20 cellular contexts compared by ENCODE assay signal in the genomic region with DNA sequence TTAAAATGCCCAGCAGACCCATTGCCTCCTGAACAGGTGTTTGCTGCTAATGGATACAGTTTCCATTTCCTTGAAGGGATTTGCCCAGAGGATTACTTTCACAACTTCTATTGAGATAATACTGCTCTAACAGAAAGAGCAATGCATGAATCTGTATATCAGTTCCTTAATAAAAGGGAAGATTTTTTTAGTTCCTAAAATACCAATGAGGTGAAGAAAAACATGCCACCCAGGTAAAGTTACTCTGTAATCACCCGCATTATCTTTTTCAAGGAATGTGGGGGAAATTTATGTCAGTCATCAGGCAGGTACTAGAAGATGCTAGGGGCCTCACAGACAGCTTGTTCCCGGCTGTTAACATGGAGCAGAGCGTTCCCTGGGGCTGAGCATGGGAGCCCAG. TPM values are rescaled to one million over a fixed set of nuclear protein-coding genes. Genes with fewer than 3 reads are reported as not detected.
A peak's percentile ranks its signal among the peaks of the same experiment; 100 is the strongest.
DNase-seq lines count a peak whose midpoint lies in the region; ATAC-seq, FAIRE-seq and TF ChIP-seq lines count a peak whose summit lies in the region.
"Had no signal": no experiment of that assay in that cellular context is flagged by ENCODE, and none has a peak within 500 bp of the region (broad histone marks: within the 10 kb centered on the region; RNA-seq: fewer than 3 reads in every experiment).

No MANE protein-coding gene starts in this region.

- no peak overlapping the region for H3K9ac ChIP-seq in HepG2 (ENCODE audit: insufficient read depth, low read depth, low read length)

- H3K27ac Mint-ChIP-seq in chondrocyte (ENCODE audit: unreplicated experiment) (peak overlapping the region; percentile 71), nephron (peak overlapping the region; percentile 56 to 88 (median 74)), T-cell (peak overlapping the region in 1 of 2 donors; percentile 84)
- H3K27ac Mint-ChIP-seq: H9, IgD-negative memory B cell had no signal

- no peaks in the 10 kb centered on the region for H3K79me2 ChIP-seq in HepG2 (ENCODE audit: insufficient read depth, low read length)

- H3K4me1 ChIP-seq in thyroid gland (peaks cover 63 to 92% of the 10 kb centered on the region in 2 donors), HepG2 (ENCODE audit: insufficient read depth, low read length) (peaks cover 19% of the 10 kb centered on the region)

- H3K27me3 ChIP-seq in thyroid gland (no peaks in the 10 kb centered on the region), HepG2 (ENCODE audit: control insufficient read depth in 1 of 2, insufficient read depth in 2 of 2, low read length in 2 of 2) (no peaks in the 10 kb centered on the region)

- no peak for TF ChIP-seq RAD21 in HepG2 (CRISPR knock-in tag; IDR thresholded peaks at IDR 0.05)

- DNase-seq in NCI-H2171 treated with DMSO at 0.1 percent for 48 hours (lab: John Stamatoyannopoulos, UW) (peak; percentile 32), NCI-H2171 (lab: John Stamatoyannopoulos, UW) (no peak), chondrocyte (ENCODE audit: low spot score) (no peak), thyroid gland (no peak), HepG2 (ENCODE audit: low spot score) (no peak), NCI-H446 (lab: John Stamatoyannopoulos, UW) (no peak), T-cell (no peak)
- DNase-seq: 8988T, DMS79, H9, NCI-H2029, NCI-H774, Right ventricle myocardium superior had no signal

- H3K36me3 Mint-ChIP-seq in chondrocyte (ENCODE audit: low read depth) (no peaks in the 10 kb centered on the region), nephron (ENCODE audit: low read depth) (peaks cover 28% of the 10 kb centered on the region), T-cell (no peaks in the 10 kb centered on the region)
- H3K36me3 Mint-ChIP-seq: IgD-negative memory B cell had no signal

- WGBS in thyroid gland, 2 donors: 82 to 89% methylated on average over 3 of the region's 3 CpGs
- 25% methylated on average over 3 of the region's 3 CpGs for WGBS in HepG2 (ENCODE audit: low lambda C conversion rate)

- H3K9me3 ChIP-seq in thyroid gland (no peaks in the 10 kb centered on the region), HepG2 (ENCODE audit: low read length) (no peaks in the 10 kb centered on the region)

- TF ChIP-seq EP300 in HepG2 (IDR thresholded peaks at IDR 0.05; ENCODE audit: low read depth in 2 of 2, low read length in 2 of 2): no peak
- TF ChIP-seq EP300 in HepG2 (CRISPR knock-in tag; IDR thresholded peaks at IDR 0.05; ENCODE audit: borderline replicate concordance): no peak

- no peaks in the 10 kb centered on the region for H3K36me3 ChIP-seq in thyroid gland
- no peaks in the 10 kb centered on the region for H3K36me3 ChIP-seq in HepG2 (replicated peaks in 1 of 2; ENCODE audit: control insufficient read depth in 1 of 2, insufficient read depth in 2 of 2, low read length in 2 of 2)

- FAIRE-seq in HepG2 (lab: Jason Lieb, UNC): no peak
- FAIRE-seq: GM12878 had no signal

- H4K20me1 ChIP-seq in HepG2 (ENCODE audit: insufficient read depth, low read length): no peaks in the 10 kb centered on the region

- no peak for ATAC-seq in HepG2
- no peak for ATAC-seq in T-cell (replicated peaks in 1 of 4)
- ATAC-seq: Panc1 had no signal

- H3K27ac ChIP-seq in thyroid gland (peak overlapping the region; percentile 72 to 93 (median 85)), HepG2 (ENCODE audit: extremely low read length, insufficient read depth, low read length) (no peak overlapping the region)

- no TSS peak for BruUV-seq in HepG2 (replicated peaks; lab: Mats Ljungman, UMichigan)

- TF ChIP-seq POLR2A in thyroid gland (IDR thresholded peaks at IDR 0.05) (no peak), HepG2 (IDR thresholded peaks at IDR 0.05; ENCODE audit: insufficient read depth in 1 of 2, low read depth in 2 of 2, low read length in 2 of 2) (no peak)

- H3K27me3 Mint-ChIP-seq in chondrocyte (ENCODE audit: low read depth) (no peaks in the 10 kb centered on the region), nephron (ENCODE audit: low read depth) (no peaks in the 10 kb centered on the region), T-cell (peaks cover 0 to 10% of the 10 kb centered on the region in 2 donors)
- H3K27me3 Mint-ChIP-seq: IgD-negative memory B cell had no signal

- H3K4me3 ChIP-seq in thyroid gland (replicated peaks in 1 of 3) (no peak overlapping the region), HepG2 (replicated peaks in 1 of 3; ENCODE audit: insufficient read depth in 1 of 3, low read depth in 2 of 3, low read length in 3 of 3) (no peak overlapping the region)
- H3K4me3 ChIP-seq: GM12878 had no signal

- H3K9me3 Mint-ChIP-seq in chondrocyte (ENCODE audit: low read depth): no peaks in the 10 kb centered on the region
- H3K9me3 Mint-ChIP-seq in nephron: no peaks in the 10 kb centered on the region
- H3K9me3 Mint-ChIP-seq in T-cell: no peaks in the 10 kb centered on the region
- H3K9me3 Mint-ChIP-seq: H9 had no signal

- H3K4me1 Mint-ChIP-seq in chondrocyte (ENCODE audit: low read depth): peaks cover 82% of the 10 kb centered on the region
- peaks cover 68% of the 10 kb centered on the region for H3K4me1 Mint-ChIP-seq in nephron
- H3K4me1 Mint-ChIP-seq in T-cell: peaks cover 62 to 66% (median 63%) of the 10 kb centered on the region in 3 donors
- H3K4me1 Mint-ChIP-seq: IgD-negative memory B cell had no signal

- no peak overlapping the region for H2AFZ ChIP-seq in HepG2 (ENCODE audit: low read length)

- in situ Hi-C loops in HepG2 (cut with HindIII; ENCODE audit: extremely low pct_ligation_motif_present, low pct_unique_long_range_greater_than_20kb): no loop called here

- TF ChIP-seq CTCF in chondrocyte (IDR thresholded peaks at IDR 0.05) (no peak), nephron (IDR thresholded peaks at IDR 0.05; ENCODE audit: unreplicated experiment in 3 of 3) (no peak), thyroid gland (IDR thresholded peaks at IDR 0.05) (no peak), HepG2 (CRISPR knock-in tag; IDR thresholded peaks at IDR 0.05) (no peak)

- POLR2A ChIA-PET in HepG2 (lab: Yijun Ruan, JAX) (no interaction called here), T-cell (lab: Charles Lee) (no interaction called here)

- intact Hi-C loops in thyroid gland (cut with DNase I) (loop anchor here (10.0 kb wide), 1 partner anchor 47 kb away; no protein-coding TSS in a partner anchor), HepG2 (cut with micrococcal nuclease; ENCODE audit: unreplicated experiment) (no loop called here)

- H3K4me3 Mint-ChIP-seq in chondrocyte (ENCODE audit: unreplicated experiment) (no peak overlapping the region), nephron (peak overlapping the region in 1 of 3 experiments; percentile 24), T-cell (peak overlapping the region in 1 of 3 donors; percentile 66)
- H3K4me3 Mint-ChIP-seq: H9, IgD-negative memory B cell had no signal

- H3K4me2 ChIP-seq in HepG2 (ENCODE audit: low read depth, low read length): no peak overlapping the region

- CTCF ChIA-PET in HepG2 (lab: Yijun Ruan, JAX; ENCODE audit: low intra/inter-chr PET ratio, low total read pairs) (no interaction called here), T-cell (lab: Charles Lee) (no interaction called here)

TF ChIP-seq in HepG2, 621 proteins besides CTCF, POLR2A, EP300 and RAD21 (continues in another document):
- no peak for TF ChIP-seq ZNF841 (CRISPR knock-in tag; IDR thresholded peaks at IDR 0.05; ENCODE audit: borderline replicate concordance)
- no peak for TF ChIP-seq ZNF468 (CRISPR knock-in tag; IDR thresholded peaks at IDR 0.05)
- no peak for TF ChIP-seq MBNL3 (CRISPR knock-in tag; conservative IDR thresholded peaks at IDR 0.05)
- TF ChIP-seq PHF20 (CRISPR knock-in tag; IDR thresholded peaks at IDR 0.05): no peak
- no peak for TF ChIP-seq CAMTA2 (CRISPR knock-in tag; IDR thresholded peaks at IDR 0.05; ENCODE audit: borderline replicate concordance)
- TF ChIP-seq, protein P1, sequence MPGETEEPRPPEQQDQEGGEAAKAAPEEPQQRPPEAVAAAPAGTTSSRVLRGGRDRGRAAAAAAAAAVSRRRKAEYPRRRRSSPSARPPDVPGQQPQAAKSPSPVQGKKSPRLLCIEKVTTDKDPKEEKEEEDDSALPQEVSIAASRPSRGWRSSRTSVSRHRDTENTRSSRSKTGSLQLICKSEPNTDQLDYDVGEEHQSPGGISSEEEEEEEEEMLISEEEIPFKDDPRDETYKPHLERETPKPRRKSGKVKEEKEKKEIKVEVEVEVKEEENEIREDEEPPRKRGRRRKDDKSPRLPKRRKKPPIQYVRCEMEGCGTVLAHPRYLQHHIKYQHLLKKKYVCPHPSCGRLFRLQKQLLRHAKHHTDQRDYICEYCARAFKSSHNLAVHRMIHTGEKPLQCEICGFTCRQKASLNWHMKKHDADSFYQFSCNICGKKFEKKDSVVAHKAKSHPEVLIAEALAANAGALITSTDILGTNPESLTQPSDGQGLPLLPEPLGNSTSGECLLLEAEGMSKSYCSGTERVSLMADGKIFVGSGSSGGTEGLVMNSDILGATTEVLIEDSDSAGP (CRISPR knock-in tag; IDR thresholded peaks at IDR 0.05; ENCODE audit: borderline replicate concordance): no peak
- TF ChIP-seq ZNF589 (CRISPR knock-in tag; conservative IDR thresholded peaks at IDR 0.05): no peak
- TF ChIP-seq ZNF768 (CRISPR knock-in tag; IDR thresholded peaks at IDR 0.05): no peak

RNA-seq across cellular contexts. Expression of a gene that starts 41.1 kb away (rescaled TPM):
- 0.21 to 0.80 TPM (median 0.27 TPM) in 3 replicates for total RNA-seq in chondrocyte
- 10 to 100 TPM; 29.2 to 71.2 (median 59.5) TPM for total RNA-seq in thyroid gland
- not detected in 2 replicates for total RNA-seq in HepG2 (2016; rRNA removed; fragmentation: Illumina TruSeq; extraction: Trizol)
- total RNA-seq in HepG2 (2016; cell fraction: cytosol; rRNA removed; fragmentation: Illumina TruSeq; extraction: Trizol; ENCODE audit: low read depth): not detected in 2 replicates
- not detected in 2 replicates for total RNA-seq in HepG2 (2016; cell fraction: insoluble cytoplasmic fraction; rRNA removed; fragmentation: Illumina TruSeq; extraction: Trizol)
- total RNA-seq in HepG2 (2016; cell fraction: membrane; rRNA removed; fragmentation: Illumina TruSeq; extraction: Trizol): not detected in 2 replicates
- total RNA-seq in HepG2 (2016; cell fraction: nucleus; rRNA removed; fragmentation: Illumina TruSeq; extraction: Trizol): not detected in 2 replicates
- not detected in 2 replicates for polyA plus RNA-seq in HepG2 (2011; rRNA removed)
- not detected in 2 replicates for polyA plus RNA-seq in HepG2 (2011; cell fraction: cytosol; rRNA removed)
- polyA plus RNA-seq in HepG2 (2011; cell fraction: nucleus; rRNA removed): not detected in 2 replicates
- not detected in 2 replicates for polyA plus RNA-seq in HepG2 (2012)
- polyA plus RNA-seq in HepG2 (2016; cell fraction: cytosol; fragmentation: Illumina TruSeq; extraction: Trizol; ENCODE audit: low read depth): not detected in 2 replicates
- polyA plus RNA-seq in HepG2 (2016; cell fraction: insoluble cytoplasmic fraction; fragmentation: Illumina TruSeq; extraction: Trizol; ENCODE audit: low read depth): not detected in 2 replicates
- not detected in 2 replicates for polyA plus RNA-seq in HepG2 (2016; cell fraction: membrane; fragmentation: Illumina TruSeq; extraction: Trizol; ENCODE audit: low read depth)
- not detected in 2 replicates for polyA plus RNA-seq in HepG2 (2016; cell fraction: nucleus; fragmentation: Illumina TruSeq; extraction: Trizol; ENCODE audit: insufficient read depth, low read depth)
- 2.6 TPM in 1 of 2 replicates, not detected in the other for polyA minus RNA-seq in HepG2 (2011; rRNA and poly(A)+ RNA removed; ENCODE audit: low replicate concordance)
- not detected in 2 replicates for polyA minus RNA-seq in HepG2 (2011; cell fraction: cytosol; rRNA and poly(A)+ RNA removed)
- polyA minus RNA-seq in HepG2 (2011; cell fraction: nucleus; rRNA and poly(A)+ RNA removed): not detected in 2 replicates
- total RNA-seq in T-cell: under 1 TPM; 0.09 to 0.66 (median 0.43) TPM
- total RNA-seq: G401, H9, HT-29, NCI-H460 had no signal
- polyA plus RNA-seq: IgD-negative memory B cell had no signal

Comparison
In these comparisons a context has a peak if more than half of its experiments do, and no peak if none do; other contexts are left out.
1. RNA of a gene that starts 41.1 kb away (total RNA-seq): 29.2 to 71.2 TPM in thyroid gland; 0.21 to 0.80 TPM in chondrocyte, 0.09 to 0.66 TPM in T-cell and not detected in HepG2; every median in the first group is over 10 times any median in the second.